Comparison of ENCODE assay signal across 9 cellular contexts in genomic region chr20:57266251-57267157, GRCh38. TPM values are rescaled to one million over a fixed set of nuclear protein-coding genes. Genes with fewer than 3 reads are reported as not detected.
DNase-seq lines count a peak whose midpoint lies in the region; ATAC-seq, FAIRE-seq and TF ChIP-seq lines count a peak whose summit lies in the region.
"Had no signal": no experiment of that assay in that cellular context is flagged by ENCODE, and none has a peak within 500 bp of the region (broad histone marks: within the 10 kb centered on the region; RNA-seq: fewer than 3 reads in every experiment).

TSS of gene BMP7 (minus strand) at chr20:57266641. CDS start at chr20:57266122, 519 bp downstream.

- H3K9me3 ChIP-seq in A549 (no peaks in the 10 kb centered on the region), mesodermal cell (ENCODE audit: control insufficient read depth, low read length) (no peaks in the 10 kb centered on the region)
- H3K9me3 ChIP-seq in naive thymus-derived CD4-positive, alpha-beta T cell (ENCODE audit: control insufficient read depth in 2 of 3, low read length in 3 of 3) = no peaks in the 10 kb centered on the region

- ATAC-seq in A549 (peak; percentile 49 to 62; a peak in 4 of 6 replicates), GM19467 (IDR thresholded peaks at IDR 0.05; ENCODE audit: unreplicated experiment) (no peak), HG02763 (IDR thresholded peaks at IDR 0.05; ENCODE audit: unreplicated experiment) (no peak)
- ATAC-seq in naive thymus-derived CD4-positive, alpha-beta T cell = no peak

- H3K27me3 Mint-ChIP-seq in naive thymus-derived CD4-positive, alpha-beta T cell = peaks cover 56 to 78% (median 73%) of the 10 kb centered on the region in 5 donors

- TF ChIP-seq CTCF in A549 (IDR thresholded peaks at IDR 0.05) = no peak
- no peak for TF ChIP-seq CTCF in dorsolateral prefrontal cortex (IDR thresholded peaks at IDR 0.05 in 54 of 56, conservative IDR thresholded peaks at IDR 0.05 in 2 of 56; ENCODE audit: low read depth in 1 of 56, partially characterized antibody in 56 of 56)

- H3K4me3 ChIP-seq in A549 = peak within 1 kb of the TSS; percentile 47
- peak within 1 kb of the TSS; percentile 31 to 73 (median 58) for H3K4me3 ChIP-seq in dorsolateral prefrontal cortex
- peak within 1 kb of the TSS; percentile 42 for H3K4me3 ChIP-seq in mesodermal cell (ENCODE audit: extremely low read depth, insufficient read depth, low read length, poor library complexity, severe bottlenecking)
- H3K4me3 ChIP-seq in naive thymus-derived CD4-positive, alpha-beta T cell (ENCODE audit: low read length) = no peak within 1 kb of the TSS

- peak within 1 kb of the TSS in 1 of 9 donors; percentile 3 for H3K27ac Mint-ChIP-seq in naive thymus-derived CD4-positive, alpha-beta T cell

- H3K4me1 ChIP-seq in A549 (peaks cover 24% of the 10 kb centered on the region), mesodermal cell (ENCODE audit: control insufficient read depth, insufficient read depth, low read length, poor library complexity, severe bottlenecking) (peaks cover 17% of the 10 kb centered on the region)
- no peaks in the 10 kb centered on the region for H3K4me1 ChIP-seq in naive thymus-derived CD4-positive, alpha-beta T cell (ENCODE audit: control insufficient read depth in 2 of 2, insufficient read depth in 2 of 2, low read length in 2 of 2)

- no peaks in the 10 kb centered on the region for H3K36me3 ChIP-seq in mesodermal cell (ENCODE audit: control insufficient read depth, insufficient read depth, low read length)
- no peaks in the 10 kb centered on the region for H3K36me3 ChIP-seq in naive thymus-derived CD4-positive, alpha-beta T cell (ENCODE audit: control insufficient read depth in 2 of 3, insufficient read depth in 3 of 3, low read length in 3 of 3)

- intact Hi-C loops in dorsolateral prefrontal cortex (cut with DNase I) = loop anchor here in 1 of 2 donors (10.0 kb wide), 2 partner anchors 68 to 182 kb away; no protein-coding TSS in a partner anchor
- intact Hi-C loops in naive thymus-derived CD4-positive, alpha-beta T cell (cut with micrococcal nuclease) = no loop called here

- H3K9me3 Mint-ChIP-seq in naive thymus-derived CD4-positive, alpha-beta T cell = peaks cover 0 to 3% (median 0%) of the 10 kb centered on the region in 11 donors
- H3K9me3 Mint-ChIP-seq: activated T-cell treated with anti-CD3 and anti-CD28 coated beads, Interleukin-2, amount 50 U/mL, for 4 hours had no signal

- H3K4me2 ChIP-seq in A549 = peak within 1 kb of the TSS; percentile 94

- peak within 1 kb of the TSS in 3 of 10 donors; percentile 21 to 58 (median 30) for H3K4me3 Mint-ChIP-seq in naive thymus-derived CD4-positive, alpha-beta T cell
- H3K4me3 Mint-ChIP-seq: activated T-cell treated with anti-CD3 and anti-CD28 coated beads, Interleukin-2, amount 50 U/mL, for 4 hours had no signal

- DNase-seq in A549 (ENCODE audit: low read depth in 1 of 2, low spot score in 1 of 2) (peak in 1 of 2 experiments; percentile 17), dorsolateral prefrontal cortex (peak in 3 of 10 donors; percentile 32 to 59 (median 49)), NOMO-1 treated with dmso at 0.1 percent for 144 hours (lab: John Stamatoyannopoulos, UW; ENCODE audit: unreplicated experiment) (no peak)
- no peak for DNase-seq in naive thymus-derived CD4-positive, alpha-beta T cell
- DNase-seq: activated T-cell treated with anti-CD3 and anti-CD28 coated beads, Interleukin-2, amount 50 U/mL, for 4 hours had no signal

- no peak for FAIRE-seq in A549 (lab: Jason Lieb, UNC)

- peak within 1 kb of the TSS in 1 of 2 experiments; percentile 45; a peak in 2 of 6 replicates for H3K27ac ChIP-seq in A549
- peak within 1 kb of the TSS in 47 of 59 donors; percentile 12 to 83 (median 65) for H3K27ac ChIP-seq in dorsolateral prefrontal cortex
- H3K27ac ChIP-seq in mesodermal cell (ENCODE audit: low read depth, low read length, severe bottlenecking) = no peak within 1 kb of the TSS
- no peak within 1 kb of the TSS for H3K27ac ChIP-seq in naive thymus-derived CD4-positive, alpha-beta T cell (ENCODE audit: low read depth, low read length)

- TF ChIP-seq RAD21 in A549 (conservative IDR thresholded peaks at IDR 0.05 in 1 of 2, IDR thresholded peaks at IDR 0.05 in 1 of 2) (no peak), Ishikawa (IDR thresholded peaks at IDR 0.05; ENCODE audit: low read depth) (no peak)

- CTCF ChIA-PET in A549 (lab: Yijun Ruan, JAX) = interaction anchor here (1.3 kb wide), 1 partner anchor 80 kb away, joined by 3 read pairs; no protein-coding TSS in a partner anchor
- CTCF ChIA-PET in naive thymus-derived CD4-positive, alpha-beta T cell (lab: Charles Lee) = no interaction called here

- TF ChIP-seq POLR2A in A549 (IDR thresholded peaks at IDR 0.05; ENCODE audit: low read length) = no peak

- peaks cover 0 to 9% (median 5%) of the 10 kb centered on the region in 7 donors for H3K4me1 Mint-ChIP-seq in naive thymus-derived CD4-positive, alpha-beta T cell

- H3K36me3 Mint-ChIP-seq in naive thymus-derived CD4-positive, alpha-beta T cell = peaks cover 0 to 4% (median 0%) of the 10 kb centered on the region in 5 donors

- no peak for TF ChIP-seq EP300 in A549 (IDR thresholded peaks at IDR 0.05)
- TF ChIP-seq EP300 in Ishikawa (IDR thresholded peaks at IDR 0.05; ENCODE audit: borderline replicate concordance) = no peak

- 2% methylated on average over 37 of the region's 89 CpGs for WGBS in A549 (ENCODE audit: missing lambda C conversion rate)
- 0% methylated on average over 46 to 66 of the region's 89 CpGs for WGBS in mesodermal cell (ENCODE audit: insufficient coverage in 2 of 2), 2 experiments

- POLR2A ChIA-PET in A549 (lab: Yijun Ruan, JAX) = no interaction called here
- POLR2A ChIA-PET in naive thymus-derived CD4-positive, alpha-beta T cell (lab: Charles Lee) = no interaction called here

- H3K27me3 ChIP-seq in dorsolateral prefrontal cortex = peaks cover 0 to 77% (median 49%) of the 10 kb centered on the region in 45 donors
- no peaks in the 10 kb centered on the region for H3K27me3 ChIP-seq in naive thymus-derived CD4-positive, alpha-beta T cell (ENCODE audit: control insufficient read depth in 2 of 2, insufficient read depth in 2 of 2, low read length in 2 of 2)

TF ChIP-seq in A549, 52 proteins besides CTCF, POLR2A, EP300 and RAD21:
- TF ChIP-seq RNF2 (IDR thresholded peaks at IDR 0.05; ENCODE audit: borderline replicate concordance, low read depth) = 0 out of 2 replicates have a peak, but pooled peaks have one; percentile 23
- 0 out of 2 replicates have a peak, but pooled peaks have one; percentile 12 for TF ChIP-seq E2F6 (IDR thresholded peaks at IDR 0.05; ENCODE audit: borderline replicate concordance, low read depth)
- TF ChIP-seq PBX3 (IDR thresholded peaks at IDR 0.05) = no peak

TF ChIP-seq in Ishikawa, 13 proteins besides CTCF, POLR2A, EP300 and RAD21:
- TF ChIP-seq TEAD4 (IDR thresholded peaks at IDR 0.05) (no peak), CEBPB (IDR thresholded peaks at IDR 0.05) (no peak), TCF12 (IDR thresholded peaks at IDR 0.05; ENCODE audit: low read depth) (0 out of 2 replicates have a peak, but pooled peaks have one; percentile 20), YY1 (IDR thresholded peaks at IDR 0.05; ENCODE audit: low read depth) (no peak)
TF ChIP-seq in Ishikawa: peak in this region for 1.

RNA-seq across cellular contexts. Expression of gene BMP7, which starts in this region (rescaled TPM):
- polyA plus RNA-seq in A549 (2011; rRNA removed) = 0.08 and 0.16 TPM in 2 replicates
- polyA plus RNA-seq in A549 (2012; cell fraction: cytosol; rRNA removed) = 0.17 and 0.35 TPM in 2 replicates
- polyA plus RNA-seq in A549 (2012; cell fraction: nucleus; rRNA removed) = 0.45 and 0.53 TPM in 2 replicates
- 0.09 to 0.22 TPM (median 0.18 TPM) in 3 replicates for polyA plus RNA-seq in A549 (2017; fragmentation: RNase III; extraction: RNeasy Plus Mini Kit Qiagen cat#74134 plus additional on column Dnase treatment)
- not detected in 2 replicates for polyA minus RNA-seq in A549 (2011; rRNA and poly(A)+ RNA removed)
- 10 to 100 TPM; 16.7 to 67.3 (median 29.8) TPM for total RNA-seq in dorsolateral prefrontal cortex
- polyA plus RNA-seq in mesodermal cell (2013, experiment 1 of 2) = 4.6 TPM
- 3.0 TPM for polyA plus RNA-seq in mesodermal cell (2013, experiment 2 of 2)
- total RNA-seq in naive thymus-derived CD4-positive, alpha-beta T cell = not detected
- not detected for polyA plus RNA-seq in naive thymus-derived CD4-positive, alpha-beta T cell

Comparison
In these comparisons a context has a peak if more than half of its experiments do, and no peak if none do; other contexts are left out.
1. RNA of gene BMP7 (total RNA-seq): 16.7 to 67.3 TPM in dorsolateral prefrontal cortex; not detected in naive thymus-derived CD4-positive, alpha-beta T cell; every median in the first group is over 10 times any median in the second.
2. Peak in ATAC-seq, H3K4me3 ChIP-seq and H3K4me2 ChIP-seq in A549; RNA of the gene not detected or under 1 TPM.
3. H3K27ac ChIP-seq: peak in dorsolateral prefrontal cortex (47 of 59); none in mesodermal cell (single experiment) and naive thymus-derived CD4-positive, alpha-beta T cell (single experiment).